ENCODE assay signal across 14 cellular contexts in genomic region chr10:72068901-72069446, GRCh38. TPM values are rescaled to one million over a fixed set of nuclear protein-coding genes. Genes with fewer than 3 reads are reported as not detected.
DNase-seq lines count a peak whose midpoint lies in the region; ATAC-seq, FAIRE-seq and TF ChIP-seq lines count a peak whose summit lies in the region.
"Had no signal": no experiment of that assay in that cellular context is flagged by ENCODE, and none has a peak within 500 bp of the region (broad histone marks: within the 10 kb centered on the region; RNA-seq: fewer than 3 reads in every experiment).

No MANE protein-coding gene starts in this region.

- no peaks in the 10 kb centered on the region for H3K36me3 ChIP-seq in astrocyte (ENCODE audit: insufficient read depth, low read length)

- DNase-seq in DMS 273 treated with DMSO at 0.1 percent for 48 hours (lab: John Stamatoyannopoulos, UW) (peak; percentile 10), LHCN-M2 (ENCODE audit: low read depth) (peak; percentile 27), astrocyte (ENCODE audit: low read depth) (no peak), NCI-H748 (lab: John Stamatoyannopoulos, UW; ENCODE audit: unreplicated experiment) (no peak), COR-L47 (lab: John Stamatoyannopoulos, UW) (no peak)
- DNase-seq in naive thymus-derived CD8-positive, alpha-beta T cell, result no peak
- DNase-seq: effector CD4-positive, alpha-beta T cell; midbrain; NCI-H2029 had no signal

- H3K27ac Mint-ChIP-seq in astrocyte (ENCODE audit: unreplicated experiment), result peak overlapping the region; percentile 62
- peak overlapping the region; percentile 84 to 97 (median 88) for H3K27ac Mint-ChIP-seq in naive thymus-derived CD8-positive, alpha-beta T cell

- H3K4me3 Mint-ChIP-seq in astrocyte (ENCODE audit: unreplicated experiment), result no peak overlapping the region
- H3K4me3 Mint-ChIP-seq in naive thymus-derived CD8-positive, alpha-beta T cell, result peak overlapping the region in 6 of 10 donors; percentile 9 to 71 (median 46)

- peaks cover 18% of the 10 kb centered on the region for H3K27me3 Mint-ChIP-seq in astrocyte (ENCODE audit: low read depth, unreplicated experiment)
- no peaks in the 10 kb centered on the region for H3K27me3 Mint-ChIP-seq in naive thymus-derived CD8-positive, alpha-beta T cell

- H2AFZ ChIP-seq in astrocyte (ENCODE audit: low read depth, low read length), result no peak overlapping the region

- H3K4me2 ChIP-seq in astrocyte (ENCODE audit: low read length), result no peak overlapping the region

- no peak for ATAC-seq in naive thymus-derived CD8-positive, alpha-beta T cell
- ATAC-seq in HG02938 (IDR thresholded peaks at IDR 0.05; ENCODE audit: unreplicated experiment), result no peak
- ATAC-seq in HG03565 (IDR thresholded peaks at IDR 0.05; ENCODE audit: unreplicated experiment), result no peak

- H4K20me1 ChIP-seq in astrocyte (ENCODE audit: insufficient read depth, low read length), result no peaks in the 10 kb centered on the region

- POLR2A ChIA-PET in naive thymus-derived CD8-positive, alpha-beta T cell (lab: Charles Lee), result interaction anchor here (0.6 to 4.3 kb wide), 11 partner anchors 10 to 153 kb away, joined by 3 to 23 read pairs (median 3); partner anchors contain the start of gene SPOCK2

- H3K4me1 ChIP-seq in astrocyte (ENCODE audit: insufficient read depth, low read length), result peaks cover 3% of the 10 kb centered on the region

- TF ChIP-seq CTCF in astrocyte (IDR thresholded peaks at IDR 0.05; ENCODE audit: insufficient read depth, low read depth, low read length), result no peak

- peaks cover 5% of the 10 kb centered on the region for H3K36me3 Mint-ChIP-seq in astrocyte (ENCODE audit: low read depth, unreplicated experiment)
- peaks cover 10 to 93% (median 30%) of the 10 kb centered on the region in 3 donors for H3K36me3 Mint-ChIP-seq in naive thymus-derived CD8-positive, alpha-beta T cell

- FAIRE-seq in astrocyte (lab: Jason Lieb, UNC), result no peak

- no peak overlapping the region for H3K4me3 ChIP-seq in astrocyte (ENCODE audit: insufficient read depth, low read depth, low read length)
- H3K4me3 ChIP-seq: heart left ventricle had no signal

- H3K9ac ChIP-seq in astrocyte (ENCODE audit: low read length), result no peak overlapping the region

- peaks cover 12% of the 10 kb centered on the region for H3K4me1 Mint-ChIP-seq in astrocyte (ENCODE audit: low read depth, unreplicated experiment)
- peaks cover 28 to 68% (median 49%) of the 10 kb centered on the region in 4 donors for H3K4me1 Mint-ChIP-seq in naive thymus-derived CD8-positive, alpha-beta T cell

- peaks cover 15% of the 10 kb centered on the region for H3K27me3 ChIP-seq in astrocyte (ENCODE audit: insufficient read depth, low read length)
- H3K27me3 ChIP-seq: heart left ventricle had no signal

- H3K79me2 ChIP-seq in astrocyte (ENCODE audit: insufficient read depth, low read length), result no peaks in the 10 kb centered on the region

- H3K9me3 Mint-ChIP-seq in astrocyte (ENCODE audit: unreplicated experiment), result peaks cover 3% of the 10 kb centered on the region
- H3K9me3 Mint-ChIP-seq in naive thymus-derived CD8-positive, alpha-beta T cell, result no peaks in the 10 kb centered on the region

- H3K27ac ChIP-seq in astrocyte (ENCODE audit: low read depth, low read length), result no peak overlapping the region
- H3K27ac ChIP-seq: RWPE1, VCaP had no signal

- H3K9me3 ChIP-seq in astrocyte (ENCODE audit: insufficient read depth, low read depth, low read length), result no peaks in the 10 kb centered on the region

RNA-seq across cellular contexts. Expression of gene SPOCK2, which starts 19.4 kb away (rescaled TPM):
- total RNA-seq in LHCN-M2 (2014; rRNA removed) (0.06 and 0.29 TPM in 2 replicates), astrocyte (0.89 and 1.4 TPM in 2 replicates)
- polyA plus RNA-seq in LHCN-M2 (2012), result 0.15 TPM
- total RNA-seq in naive thymus-derived CD8-positive, alpha-beta T cell, result 100 to 1,000 TPM; 566 to 578 TPM
- 100 to 1,000 TPM; 177 to 292 (median 235) TPM for polyA plus RNA-seq in naive thymus-derived CD8-positive, alpha-beta T cell

Comparison
In these comparisons a context has a peak if more than half of its experiments do, and no peak if none do; other contexts are left out.
1. DNase-seq: peak in DMS 273 treated with DMSO at 0.1 percent for 48 hours (single experiment) and LHCN-M2 (single experiment); none in astrocyte (single experiment), naive thymus-derived CD8-positive, alpha-beta T cell (0 of 10), NCI-H748 (single experiment) and COR-L47 (single experiment).
2. RNA of gene SPOCK2, which starts 19.4 kb away (total RNA-seq): 566 to 578 TPM in naive thymus-derived CD8-positive, alpha-beta T cell; 0.89 to 1.4 TPM in astrocyte and 0.06 to 0.29 TPM in LHCN-M2; every median in the first group is over 100 times any median in the second.